ENCODE assay signal across 25 cellular contexts in the genomic region with DNA sequence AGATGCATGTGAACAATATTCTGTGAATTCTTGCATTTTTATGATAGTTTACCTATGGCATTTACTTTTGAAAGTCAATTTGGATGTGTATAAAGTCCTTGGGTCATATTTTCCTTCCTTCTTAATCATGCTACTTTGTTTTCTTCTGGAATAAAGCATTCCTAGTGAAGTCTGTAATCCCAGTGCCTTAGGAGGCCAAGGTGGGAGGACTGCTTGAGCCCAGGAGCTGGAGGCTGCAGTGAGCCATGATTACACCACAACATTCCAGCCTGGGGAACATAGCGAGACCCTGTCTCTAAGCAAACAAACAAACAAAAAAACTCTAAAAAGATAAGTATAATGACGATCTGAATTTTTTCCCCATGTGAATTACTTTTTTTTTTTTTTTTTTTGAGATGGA.
"Had no signal": no experiment of that assay in that cellular context is flagged by ENCODE, and none has a peak within 500 bp of the region (broad histone marks: within the 10 kb centered on the region; RNA-seq: fewer than 3 reads in every experiment).

No MANE protein-coding gene starts in this region.

- H3K9me3 ChIP-seq: testis, thoracic aorta, thyroid gland, upper lobe of left lung, upper lobe of right lung, uterus, vagina had no signal

- DNase-seq: stimulated activated CD4-positive, alpha-beta T cell treated with anti-CD3 and anti-CD28 coated beads, Interleukin-2, amount 100 ng/mL, for 48 hours; stimulated activated CD4-positive, alpha-beta T cell treated with anti-CD3 and anti-CD28 coated beads, Interleukin-4, amount 100 ng/mL, for 1 hour; stimulated activated CD4-positive, alpha-beta T cell treated with anti-CD3 and anti-CD28 coated beads, Interleukin-4, amount 100 ng/mL, for 24 hours; stimulated activated CD4-positive, alpha-beta T cell treated with anti-CD3 and anti-CD28 coated beads, Interleukin-4, amount 100 ng/mL, for 4 hours; stimulated activated CD8-positive, alpha-beta memory T cell treated with anti-CD3 and anti-CD28 coated beads, Interleukin-4, amount 100 ng/mL, for 48 hours; stimulated activated naive B cell treated with anti-CD40 and anti-IgM and Interleukin-4, amounts not matched to agents 10 μg/mL and 1 μg/mL and 100 μg/mL, for 72 hours; stimulated activated naive CD4-positive, alpha-beta T cell; stimulated activated naive CD4-positive, alpha-beta T cell treated with Interleukin-2 at 50 U/mL for 16 hours; stimulated activated naive CD8-positive, alpha-beta T cell treated with anti-CD3 and anti-CD28 coated beads, Interleukin-15, amount 100 ng/mL, for 72 hours; stimulated activated naive CD8-positive, alpha-beta T cell treated with anti-CD3 and anti-CD28 coated beads, Interleukin-15, Interleukin-2, amounts not matched to agents 100 U/mL and 50 U/mL, for 24 hours; stomach; substantia nigra; testis; thyroid gland; tibial artery; transverse colon; upper lobe of left lung; upper lobe of right lung; uterus had no signal

- H3K36me3 ChIP-seq: stomach, suprapubic skin, thoracic aorta, thyroid gland, tibial artery, tibial nerve, transverse colon, upper lobe of left lung, upper lobe of right lung, uterus, vagina had no signal

- H3K27ac ChIP-seq: stomach, suprapubic skin, testis, thoracic aorta, thyroid gland, tibial artery, tibial nerve, transverse colon, upper lobe of left lung, upper lobe of right lung, uterus, vagina had no signal

- H3K4me1 ChIP-seq: stomach, suprapubic skin, testis, thyroid gland, tibial artery, tibial nerve, transverse colon, upper lobe of left lung, upper lobe of right lung, uterus, vagina had no signal

- ATAC-seq: stimulated activated effector memory CD8-positive, alpha-beta T cell treated with anti-CD3 and anti-CD28 coated beads, Interleukin-12 subunit alpha, Interleukin-12 subunit beta, amount 100 ng/mL, for 72 hours; stimulated activated memory B cell treated with anti-CD40 and anti-IgM and Interleukin-4, amounts not matched to agents 10 μg/mL and 1 μg/mL and 100 μg/mL, for 72 hours; stimulated activated naive B cell treated with anti-CD40 and anti-IgM and Interleukin-4, amounts not matched to agents 10 μg/mL and 1 μg/mL and 100 μg/mL, for 72 hours; stimulated activated naive CD8-positive, alpha-beta T cell treated with anti-CD3 and anti-CD28 coated beads, Interleukin-15, amount 100 ng/mL, for 72 hours; stimulated activated naive CD8-positive, alpha-beta T cell treated with anti-CD3 and anti-CD28 coated beads, Interleukin-15, Interleukin-2, amounts not matched to agents 100 U/mL and 50 U/mL, for 24 hours; upper lobe of right lung had no signal

- H3K4me3 ChIP-seq: stomach, suprapubic skin, testis, thoracic aorta, thyroid gland, tibial artery, tibial nerve, transverse colon, upper lobe of left lung, upper lobe of right lung, uterus, vagina had no signal

- H3K27me3 ChIP-seq: stomach, suprapubic skin, testis, thyroid gland, tibial artery, tibial nerve, transverse colon, upper lobe of left lung, upper lobe of right lung, uterus, vagina had no signal
